ENCODE assay signal across 1 cellular context in the genomic region with DNA sequence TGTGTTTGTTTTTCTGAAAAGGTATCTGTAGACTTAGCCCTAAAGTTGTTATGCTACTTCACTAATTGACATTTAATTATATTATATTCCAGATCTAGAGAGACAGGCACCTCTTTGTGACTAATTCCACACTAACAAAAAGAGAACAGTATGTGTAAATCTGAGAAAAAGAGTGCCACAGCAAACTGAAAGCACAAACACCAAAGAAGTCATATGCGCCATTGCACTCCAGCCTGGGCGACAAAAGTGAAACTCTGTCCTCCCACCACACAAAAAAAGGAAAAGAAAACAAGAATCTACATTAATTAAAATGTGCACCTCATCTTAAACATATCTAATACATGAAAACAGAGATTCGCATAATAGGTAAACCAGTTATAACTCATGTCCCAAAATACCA.
TF ChIP-seq lines count a peak whose summit lies in the region.

No MANE protein-coding gene starts in this region.

TF ChIP-seq in HepG2, 621 proteins besides CTCF, POLR2A, EP300 and RAD21:
- no peak for TF ChIP-seq ZNF660 (CRISPR knock-in tag; IDR thresholded peaks at IDR 0.05; ENCODE audit: borderline replicate concordance, low read depth)
